Comparison of ENCODE assay signal across 10 cellular contexts in the genomic region with DNA sequence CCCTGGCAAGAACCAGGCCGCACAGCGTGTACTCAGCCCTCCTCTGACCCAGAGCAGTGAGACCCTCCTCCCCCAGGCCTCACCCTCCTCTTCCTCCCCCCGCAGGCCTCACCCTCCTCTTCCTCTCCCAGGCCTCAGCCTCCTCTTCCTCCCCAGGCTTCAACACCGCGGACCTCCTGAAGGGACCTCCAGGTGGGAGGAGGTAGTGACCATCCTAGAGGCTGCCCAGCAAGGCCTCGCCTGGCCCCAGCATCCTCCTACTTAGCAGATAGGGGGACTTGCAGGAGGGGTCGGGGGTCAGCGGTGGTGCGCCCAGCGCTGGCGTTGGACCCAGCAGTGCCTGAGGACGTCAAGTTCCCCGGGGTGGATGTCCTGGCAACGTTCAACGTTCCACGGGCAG.
DNase-seq lines count a peak whose midpoint lies in the region; ATAC-seq and TF ChIP-seq lines count a peak whose summit lies in the region.
"Had no signal": no experiment of that assay in that cellular context is flagged by ENCODE, and none has a peak within 500 bp of the region (broad histone marks: within the 10 kb centered on the region; RNA-seq: fewer than 3 reads in every experiment).

No MANE protein-coding gene starts in this region.

- H3K36me3 Mint-ChIP-seq in stimulated activated naive CD8-positive, alpha-beta T cell treated with anti-CD3 and anti-CD28 coated beads, Interleukin-15, Interleukin-2, amounts not matched to agents 100 ng/mL and 50 ng/mL, for 24 hours (ENCODE audit: low read depth), result peaks cover 4% of the 10 kb centered on the region

- H3K27me3 ChIP-seq in BE2C, result no peaks in the 10 kb centered on the region

- no peak for ATAC-seq in stimulated activated naive CD8-positive, alpha-beta T cell treated with anti-CD3 and anti-CD28 coated beads, Interleukin-15, Interleukin-2, amounts not matched to agents 100 U/mL and 50 U/mL, for 24 hours
- ATAC-seq in esophagus mucosa, result peak; percentile 6

- H3K27me3 Mint-ChIP-seq in stimulated activated naive CD8-positive, alpha-beta T cell treated with anti-CD3 and anti-CD28 coated beads, Interleukin-15, Interleukin-2, amounts not matched to agents 100 ng/mL and 50 ng/mL, for 24 hours, result no peaks in the 10 kb centered on the region

- no peak overlapping the region for H3K4me3 ChIP-seq in BE2C (ENCODE audit: low read depth, low read length)

- no peak for DNase-seq in stimulated activated naive CD8-positive, alpha-beta T cell treated with anti-CD3 and anti-CD28 coated beads, Interleukin-15, Interleukin-2, amounts not matched to agents 100 U/mL and 50 U/mL, for 24 hours
- DNase-seq in HK-2 (ENCODE audit: unreplicated experiment), result peak; percentile 60
- DNase-seq in BE2C, result no peak
- DNase-seq in T1000 (lab: John Stamatoyannopoulos, UW), result no peak
- DNase-seq in activated effector memory CD4-positive, alpha-beta T cell treated with Interleukin-2 at 50 U/mL for 16 hours, result no peak
- DNase-seq in NCI-H2107 treated with DMSO at 0.1 percent for 48 hours (lab: John Stamatoyannopoulos, UW; ENCODE audit: unreplicated experiment), result no peak
- DNase-seq: DMS153, kidney glomerular epithelial cell had no signal

- H3K27ac Mint-ChIP-seq in stimulated activated naive CD8-positive, alpha-beta T cell treated with anti-CD3 and anti-CD28 coated beads, Interleukin-15, Interleukin-2, amounts not matched to agents 100 ng/mL and 50 ng/mL, for 24 hours, result peak overlapping the region; percentile 76

- no peak for TF ChIP-seq CTCF in BE2C (IDR thresholded peaks at IDR 0.05; ENCODE audit: low read depth, low read length)

- no peaks in the 10 kb centered on the region for H3K36me3 ChIP-seq in BE2C

- H3K9me3 ChIP-seq in BE2C, result no peaks in the 10 kb centered on the region; the same call in 1 of the 2 replicates

- no peak overlapping the region for H3K4me3 Mint-ChIP-seq in stimulated activated naive CD8-positive, alpha-beta T cell treated with anti-CD3 and anti-CD28 coated beads, Interleukin-15, Interleukin-2, amounts not matched to agents 100 ng/mL and 50 ng/mL, for 24 hours

- peaks cover 59% of the 10 kb centered on the region for H3K4me1 Mint-ChIP-seq in stimulated activated naive CD8-positive, alpha-beta T cell treated with anti-CD3 and anti-CD28 coated beads, Interleukin-15, Interleukin-2, amounts not matched to agents 100 ng/mL and 50 ng/mL, for 24 hours (ENCODE audit: low read depth)

- no peaks in the 10 kb centered on the region for H3K9me3 Mint-ChIP-seq in stimulated activated naive CD8-positive, alpha-beta T cell treated with anti-CD3 and anti-CD28 coated beads, Interleukin-15, Interleukin-2, amounts not matched to agents 100 ng/mL and 50 ng/mL, for 24 hours

- no peaks in the 10 kb centered on the region for H3K4me1 ChIP-seq in BE2C
